ENCODE assay signal across 19 cellular contexts in the genomic region with DNA sequence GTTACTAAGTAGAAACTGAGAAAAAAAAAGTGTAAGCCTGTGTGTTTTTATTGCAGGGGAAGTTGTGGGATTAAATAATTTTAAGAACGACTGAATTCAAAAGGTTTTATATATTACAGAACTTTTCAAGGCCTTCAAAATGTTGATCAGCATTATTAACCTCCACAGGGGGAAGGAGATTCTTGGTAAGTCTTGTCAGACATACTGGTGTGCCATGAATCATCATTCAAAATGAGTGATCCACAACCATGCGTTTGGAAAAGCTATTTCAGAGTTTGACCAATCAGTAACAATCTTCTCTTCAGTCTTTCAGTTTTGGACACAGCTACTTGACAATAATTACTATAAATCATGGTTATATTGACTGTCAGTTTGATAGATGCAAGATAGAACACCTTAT.
"Had no signal": no experiment of that assay in that cellular context is flagged by ENCODE, and none has a peak within 500 bp of the region (broad histone marks: within the 10 kb centered on the region; RNA-seq: fewer than 3 reads in every experiment).

No MANE protein-coding gene starts in this region.

- FAIRE-seq: endometrium, islet of Langerhans had no signal

- ATAC-seq: foreskin keratinocyte, left ventricle myocardium superior, mucosa of descending colon, natural killer cell, right lobe of liver had no signal

- H3K4me3 ChIP-seq: mucosa of descending colon, right lobe of liver, skin epidermis, stomach had no signal

- H3K27ac ChIP-seq: foreskin keratinocyte, right lobe of liver had no signal

- H3K27me3 ChIP-seq: right lobe of liver, stomach had no signal

- H3K36me3 ChIP-seq: right lobe of liver had no signal

- DNase-seq: cortex of kidney; effector memory CD4-positive, alpha-beta T cell; foreskin keratinocyte; head of caudate nucleus; hypothalamus; kidney glomerular epithelial cell; left ventricle myocardium superior; mammary epithelial cell; mucosa of descending colon; natural killer cell; posterior cingulate gyrus; right lobe of liver; stimulated activated CD4-positive, alpha-beta T cell treated with anti-CD3 and anti-CD28 coated beads, Interleukin-12 subunit alpha, Interleukin-12 subunit beta, amount 100 ng/mL, for 4 hours; stimulated activated naive CD4-positive, alpha-beta T cell; stomach; trophoblast cell had no signal

- H3K4me1 ChIP-seq: foreskin keratinocyte had no signal

- H3K9me3 ChIP-seq: mucosa of descending colon, right lobe of liver, stomach had no signal
